Comparison of ENCODE assay signal across 8 cellular contexts in genomic region chr1:34162852-34163766, GRCh38. TPM values are rescaled to one million over a fixed set of nuclear protein-coding genes. Genes with fewer than 3 reads are reported as not detected.
DNase-seq lines count a peak whose midpoint lies in the region; ATAC-seq and TF ChIP-seq lines count a peak whose summit lies in the region.

No MANE protein-coding gene starts in this region.

- peaks cover 23% of the 10 kb centered on the region for H3K36me3 Mint-ChIP-seq in GM23338 (ENCODE audit: low read depth)

- peaks cover 17% of the 10 kb centered on the region for H4K20me1 ChIP-seq in GM23338 (replicated peaks; ENCODE audit: insufficient read depth)

- peak overlapping the region; percentile 91 for H3K27ac Mint-ChIP-seq in GM23338

- ATAC-seq in GM23338 (peak; percentile 58), GM18511 (IDR thresholded peaks at IDR 0.05; ENCODE audit: unreplicated experiment) (no peak)

- no peaks in the 10 kb centered on the region for H3K9me2 ChIP-seq in GM23338 (ENCODE audit: insufficient read depth)

- peak overlapping the region; percentile 93 for H3K4me3 Mint-ChIP-seq in GM23338

- H3F3A ChIP-seq in GM23338 (replicated peaks; ENCODE audit: low read depth), result 0 out of 2 replicates have a peak, but pooled peaks cover 8% of the 10 kb centered on the region

- no peaks in the 10 kb centered on the region for H3K36me3 ChIP-seq in GM23338 (ENCODE audit: insufficient read depth)

- H3K4me3 ChIP-seq in GM23338, result peak overlapping the region; percentile 91
- H3K4me3 ChIP-seq in astrocyte of the cerebellum (ENCODE audit: low read depth, low read length), result peak overlapping the region; percentile 63

- TF ChIP-seq CTCF in GM23338 (conservative IDR thresholded peaks at IDR 0.05; ENCODE audit: low read depth in 2 of 2) (peak; percentile 71), astrocyte of the cerebellum (IDR thresholded peaks at IDR 0.05; ENCODE audit: low read depth, low read length, missing control alignments) (peak; percentile 93)

- peaks cover 64% of the 10 kb centered on the region for H3K79me2 ChIP-seq in GM23338 (replicated peaks; ENCODE audit: insufficient read depth)

- H3K4me2 ChIP-seq in GM23338, result peak overlapping the region; percentile 99

- H3K27ac ChIP-seq in GM23338 (ENCODE audit: low read depth), result peak overlapping the region; percentile 87

- H3K27me3 ChIP-seq in GM23338 (ENCODE audit: insufficient read depth), result peaks cover 5% of the 10 kb centered on the region; the same call in 1 of the 2 replicates

- DNase-seq in ELR (ENCODE audit: low read depth) (peak; percentile 56), GM23338 (ENCODE audit: low spot score) (peak; percentile 94), NCI-H345 (lab: John Stamatoyannopoulos, UW) (peak; percentile 72), astrocyte of the cerebellum (ENCODE audit: low read depth) (peak; percentile 75), hypothalamus (lab: John Stamatoyannopoulos, UW) (peak; percentile 24 to 89 (median 68)), retina (peak; percentile 91), mesenteric fat pad (ENCODE audit: low spot score) (no peak)

- H3K27me3 Mint-ChIP-seq in GM23338 (ENCODE audit: insufficient read depth, low read depth, poor library complexity), result peaks cover 8% of the 10 kb centered on the region

- H3K4me1 Mint-ChIP-seq in GM23338, result peaks cover 24% of the 10 kb centered on the region

- H3K9me3 Mint-ChIP-seq in GM23338, result no peaks in the 10 kb centered on the region

- peaks cover 31% of the 10 kb centered on the region for H3K4me1 ChIP-seq in GM23338 (ENCODE audit: insufficient read depth)

- H2AFZ ChIP-seq in GM23338, result 0 out of 2 replicates have a peak overlapping the region, but pooled peaks have one; percentile 26

- in situ Hi-C loops in astrocyte of the cerebellum (cut with HindIII; ENCODE audit: low sequenced_read_pairs), result loop anchor here (5.0 to 25.0 kb wide), 2 partner anchors 41 to 426 kb away; no protein-coding TSS in a partner anchor

TF ChIP-seq in GM23338, 12 proteins besides CTCF, POLR2A, EP300 and RAD21 (continues in another document):
- TF ChIP-seq STAT1 (IDR thresholded peaks at IDR 0.05; ENCODE audit: unreplicated experiment), result no peak
- no peak for TF ChIP-seq EZH2phosphoT487 (IDR thresholded peaks at IDR 0.05; ENCODE audit: unreplicated experiment)
- no peak for TF ChIP-seq ZNF331 (CRISPR knock-in tag; IDR thresholded peaks at IDR 0.05; ENCODE audit: low read depth)
- TF ChIP-seq CREB1 (CRISPR knock-in tag; IDR thresholded peaks at IDR 0.05; ENCODE audit: low read depth), result peak; percentile 63
- no peak for TF ChIP-seq ZNF114 (CRISPR knock-in tag; IDR thresholded peaks at IDR 0.05)
- no peak for TF ChIP-seq EZH2 (IDR thresholded peaks at IDR 0.05; ENCODE audit: low read depth, unreplicated experiment)
- TF ChIP-seq ETS1 (IDR thresholded peaks at IDR 0.05), result no peak
- TF ChIP-seq NANOG (IDR thresholded peaks at IDR 0.05; ENCODE audit: borderline replicate concordance), result no peak
- TF ChIP-seq REST (IDR thresholded peaks at IDR 0.05; ENCODE audit: unreplicated experiment), result no peak
- TF ChIP-seq JUNB (IDR thresholded peaks at IDR 0.05; ENCODE audit: unreplicated experiment), result no peak
- TF ChIP-seq POLR2AphosphoS5 (IDR thresholded peaks at IDR 0.05; ENCODE audit: low read depth), result peak; percentile 48; the same call in 1 of the 2 replicates

RNA-seq across cellular contexts. Expression of gene CSMD2, which starts 1.9 kb away (rescaled TPM):
- 16.6 and 18.8 TPM in 2 replicates for total RNA-seq in GM23338 (2014; rRNA removed; shearing (Covaris generic))
- polyA plus RNA-seq in GM23338 (2016; fragmentation: Nextera tagmentation; extraction: Ambion mirVana), result 4.7 and 5.3 TPM in 2 replicates
- total RNA-seq in mesenteric fat pad, result 1.3 TPM

RNA-seq across cellular contexts. Expression of gene C1orf94, which starts 13.6 kb away (rescaled TPM):
- total RNA-seq in GM23338 (2014; rRNA removed; shearing (Covaris generic)), result 4.9 and 5.3 TPM in 2 replicates
- 4.3 and 4.9 TPM in 2 replicates for polyA plus RNA-seq in GM23338 (2016; fragmentation: Nextera tagmentation; extraction: Ambion mirVana)
- not detected for total RNA-seq in mesenteric fat pad
